In genomic region chr3:11037966-11038365, GRCh38 we compare ENCODE assay signal across 17 cellular contexts. TPM values are rescaled to one million over a fixed set of nuclear protein-coding genes. Genes with fewer than 3 reads are reported as not detected.
A peak's percentile ranks its signal among the peaks of the same experiment; 100 is the strongest.
DNase-seq lines count a peak whose midpoint lies in the region; TF ChIP-seq lines count a peak whose summit lies in the region.
"Had no signal": no experiment of that assay in that cellular context is flagged by ENCODE, and none has a peak within 500 bp of the region (broad histone marks: within the 10 kb centered on the region; RNA-seq: fewer than 3 reads in every experiment).

No MANE protein-coding gene starts in this region.

- H3K27ac ChIP-seq in caudate nucleus (ENCODE audit: low read depth, low read length), result peak overlapping the region; percentile 61
- H3K27ac ChIP-seq in dorsolateral prefrontal cortex, result peak overlapping the region in 38 of 59 donors; percentile 10 to 73 (median 43)
- no peak overlapping the region for H3K27ac ChIP-seq in neural progenitor cell
- H3K27ac ChIP-seq: GM23248 had no signal

- H3K36me3 ChIP-seq in neural progenitor cell, result no peaks in the 10 kb centered on the region
- H3K36me3 ChIP-seq: BE2C, HAP-1 had no signal

- H4K20me1 ChIP-seq in neural progenitor cell (ENCODE audit: low read depth), result no peaks in the 10 kb centered on the region

- H3K4me3 Mint-ChIP-seq in neural progenitor cell (no peak overlapping the region), CD14-positive monocyte (peak overlapping the region in 1 of 2 donors; percentile 59)
- H3K4me3 Mint-ChIP-seq: CD4-positive, alpha-beta T cell had no signal

- H3K4me1 Mint-ChIP-seq in neural progenitor cell (peaks cover 5% of the 10 kb centered on the region), CD14-positive monocyte (no peaks in the 10 kb centered on the region)

- H3K9ac ChIP-seq in neural progenitor cell, result peak overlapping the region; percentile 20
- H3K9ac ChIP-seq: GM23248 had no signal

- intact Hi-C loops in dorsolateral prefrontal cortex (cut with DNase I), result no loop called here
- intact Hi-C loops in CD14-positive monocyte (cut with micrococcal nuclease), result no loop called here

- no peak overlapping the region for H2AFZ ChIP-seq in neural progenitor cell (replicated peaks)
- H2AFZ ChIP-seq: GM23248 had no signal

- H3K27ac Mint-ChIP-seq in neural progenitor cell (no peak overlapping the region), CD14-positive monocyte (peak overlapping the region in 1 of 7 donors; percentile 43)
- H3K27ac Mint-ChIP-seq: CD4-positive, alpha-beta T cell had no signal

- H3K79me2 ChIP-seq in neural progenitor cell (ENCODE audit: low read depth), result no peaks in the 10 kb centered on the region

- H3K27me3 Mint-ChIP-seq in neural progenitor cell (ENCODE audit: insufficient read depth, low read depth) (peaks cover 2% of the 10 kb centered on the region), CD14-positive monocyte (ENCODE audit: low read depth in 3 of 3) (peaks cover 48 to 60% (median 50%) of the 10 kb centered on the region in 3 donors)

- H3F3A ChIP-seq in neural progenitor cell (ENCODE audit: low read depth), result no peaks in the 10 kb centered on the region

- no peaks in the 10 kb centered on the region for H3K9me3 ChIP-seq in neural progenitor cell (ENCODE audit: low read depth)
- H3K9me3 ChIP-seq: BE2C, HAP-1 had no signal

- no peak overlapping the region for H3K4me2 ChIP-seq in neural progenitor cell

- H3K4me1 ChIP-seq in neural progenitor cell, result no peaks in the 10 kb centered on the region
- H3K4me1 ChIP-seq: BE2C, HAP-1 had no signal

- H3K27me3 ChIP-seq in dorsolateral prefrontal cortex (peaks cover 0 to 3% (median 0%) of the 10 kb centered on the region in 45 donors), neural progenitor cell (no peaks in the 10 kb centered on the region)

- H3K9me3 Mint-ChIP-seq in neural progenitor cell (no peaks in the 10 kb centered on the region), CD14-positive monocyte (peaks cover 0 to 5% (median 0%) of the 10 kb centered on the region in 7 donors)
- H3K9me3 Mint-ChIP-seq: CD4-positive, alpha-beta T cell had no signal

- H3K4me3 ChIP-seq in dorsolateral prefrontal cortex (peak overlapping the region in 3 of 59 donors; percentile 1 to 7 (median 4)), neural progenitor cell (no peak overlapping the region)
- H3K4me3 ChIP-seq: GM23248, HAP-1 had no signal

- TF ChIP-seq CTCF in dorsolateral prefrontal cortex (IDR thresholded peaks at IDR 0.05 in 54 of 56, conservative IDR thresholded peaks at IDR 0.05 in 2 of 56; ENCODE audit: low read depth in 1 of 56, partially characterized antibody in 56 of 56), result no peak
- no peak for TF ChIP-seq CTCF in neural progenitor cell (IDR thresholded peaks at IDR 0.05)
- no peak for TF ChIP-seq CTCF in CD14-positive monocyte (IDR thresholded peaks at IDR 0.05)

- H3K36me3 Mint-ChIP-seq in neural progenitor cell, result no peaks in the 10 kb centered on the region
- no peaks in the 10 kb centered on the region for H3K36me3 Mint-ChIP-seq in CD14-positive monocyte

- peak in 47 of 61 donors; percentile 10 to 90 (median 48) for DNase-seq in caudate nucleus (lab: John Stamatoyannopoulos, UW)
- no peak for DNase-seq in dorsolateral prefrontal cortex
- DNase-seq in neural progenitor cell (ENCODE audit: low spot score), result no peak
- DNase-seq in superior temporal gyrus (ENCODE audit: extremely low spot score), result peak; percentile 15
- no peak for DNase-seq in NCI-H2107 (lab: John Stamatoyannopoulos, UW)
- DNase-seq in COLO668 (lab: John Stamatoyannopoulos, UW; ENCODE audit: unreplicated experiment), result no peak
- no peak for DNase-seq in CD14-positive monocyte (ENCODE audit: low spot score)
- DNase-seq: ACHN; BE2C; CD4-positive, alpha-beta T cell; DMS153; DMS79; GDM1; GM23248 had no signal

RNA-seq across cellular contexts. Expression of gene SLC6A1, which starts 45.4 kb away (rescaled TPM):
- total RNA-seq in dorsolateral prefrontal cortex (100 to 1,000 TPM; 127 to 356 (median 209) TPM), neural progenitor cell (ENCODE audit: low replicate concordance) (0.52 and 0.77 TPM in 2 replicates)
- not detected for polyA plus RNA-seq in CD14-positive monocyte
- total RNA-seq: CD4-positive, alpha-beta T cell; GM23248; H4; HepG2 had no signal
- polyA plus RNA-seq: GM23248, HepG2 had no signal

Comparison
In these comparisons a context has a peak if more than half of its experiments do, and no peak if none do; other contexts are left out.
1. DNase-seq: peak in caudate nucleus (47 of 61) and superior temporal gyrus (single experiment); none in dorsolateral prefrontal cortex (0 of 10), neural progenitor cell (single experiment), NCI-H2107 (single experiment), COLO668 (single experiment) and CD14-positive monocyte (single experiment).
2. RNA of gene SLC6A1, which starts 45.4 kb away (total RNA-seq): 127 to 356 TPM in dorsolateral prefrontal cortex; 0.52 to 0.77 TPM in neural progenitor cell; every median in the first group is over 10 times any median in the second.